ENCODE assay signal across 12 cellular contexts in genomic region chr17:78715000-78715771, GRCh38.
A peak's percentile ranks its signal among the peaks of the same experiment; 100 is the strongest.
DNase-seq lines count a peak whose midpoint lies in the region; ATAC-seq, FAIRE-seq and TF ChIP-seq lines count a peak whose summit lies in the region.
"Had no signal": no experiment of that assay in that cellular context is flagged by ENCODE, and none has a peak within 500 bp of the region (broad histone marks: within the 10 kb centered on the region; RNA-seq: fewer than 3 reads in every experiment).

No MANE protein-coding gene starts in this region.

- no TSS peak for BruUV-seq in endothelial cell of umbilical vein (replicated peaks; lab: Mats Ljungman, UMichigan)

- intact Hi-C loops in endothelial cell of umbilical vein (cut with micrococcal nuclease) = loop anchor here (1.0 kb wide), 1 partner anchor 21 kb away; no protein-coding TSS in a partner anchor
- intact Hi-C loops in colonic mucosa (cut with DNase I) = no loop called here

- WGBS in small intestine, 3 donors = 70 to 90% (median 81%) methylated on average over 14 of the region's 14 CpGs

- TF ChIP-seq CTCF in SU-DHL-6 (IDR thresholded peaks at IDR 0.05; ENCODE audit: insufficient read depth, low read length, poor library complexity, severe bottlenecking) (no peak), endothelial cell of umbilical vein (IDR thresholded peaks at IDR 0.05; ENCODE audit: extremely low read depth in 1 of 2, insufficient read depth in 1 of 2, low read depth in 1 of 2, low read length in 2 of 2) (no peak), colonic mucosa (IDR thresholded peaks at IDR 0.05) (no peak)

- H3K9ac ChIP-seq in SU-DHL-6 (ENCODE audit: low read length) = peak overlapping the region; percentile 64
- no peak overlapping the region for H3K9ac ChIP-seq in endothelial cell of umbilical vein (replicated peaks; ENCODE audit: extremely low read depth, insufficient read depth, low read length)
- no peak overlapping the region for H3K9ac ChIP-seq in colonic mucosa (ENCODE audit: low read depth in 2 of 2, low read length in 2 of 2)

- H3K79me2 ChIP-seq in SU-DHL-6 (ENCODE audit: insufficient read depth, low read length) (peaks cover 98% of the 10 kb centered on the region), endothelial cell of umbilical vein (ENCODE audit: control insufficient read depth, insufficient read depth, low read length) (peaks cover 29% of the 10 kb centered on the region)

- H3K4me2 ChIP-seq in SU-DHL-6 (ENCODE audit: low read depth, low read length, poor library complexity, severe bottlenecking) (peak overlapping the region; percentile 88), endothelial cell of umbilical vein (ENCODE audit: insufficient read depth, low read length) (peak overlapping the region; percentile 52)

- H3K9me2 ChIP-seq in SU-DHL-6 (replicated peaks; ENCODE audit: insufficient read depth, low read length) = no peaks in the 10 kb centered on the region

- FAIRE-seq in endothelial cell of umbilical vein (lab: Jason Lieb, UNC) = peak; percentile 59
- FAIRE-seq in small intestine (lab: Jason Lieb, UNC) = no peak

- peaks cover 89% of the 10 kb centered on the region for H3K4me1 Mint-ChIP-seq in activated T-cell treated with anti-CD3 and anti-CD28 coated beads, Interleukin-2, amount 50 U/mL, for 24 hours (ENCODE audit: low read depth)

- no peaks in the 10 kb centered on the region for H3K9me3 Mint-ChIP-seq in activated T-cell treated with anti-CD3 and anti-CD28 coated beads, Interleukin-2, amount 50 U/mL, for 24 hours

- H3F3A ChIP-seq in SU-DHL-6 (ENCODE audit: insufficient read depth) = peaks cover 80% of the 10 kb centered on the region

- H3K27me3 Mint-ChIP-seq in activated T-cell treated with anti-CD3 and anti-CD28 coated beads, Interleukin-2, amount 50 U/mL, for 24 hours = no peaks in the 10 kb centered on the region

- dilution Hi-C loops in endothelial cell of umbilical vein (cut with MboI; ENCODE audit: extremely low pct_ligation_motif_present, low sequenced_read_pairs) = no loop called here

- CTCF ChIA-PET in endothelial cell of umbilical vein (lab: Charles Lee) = interaction anchor here (1.0 to 4.5 kb wide), 5 partner anchors 7 to 218 kb away, joined by 3 to 32 read pairs (median 9); no protein-coding TSS in a partner anchor

- H3K27ac Mint-ChIP-seq in activated T-cell treated with anti-CD3 and anti-CD28 coated beads, Interleukin-2, amount 50 U/mL, for 24 hours = peak overlapping the region; percentile 94

- peak overlapping the region; percentile 57 for H3K4me3 Mint-ChIP-seq in activated T-cell treated with anti-CD3 and anti-CD28 coated beads, Interleukin-2, amount 50 U/mL, for 24 hours

- H2AFZ ChIP-seq in SU-DHL-6 (ENCODE audit: low read depth, low read length, severe bottlenecking) (no peak overlapping the region), endothelial cell of umbilical vein (ENCODE audit: low read depth, low read length) (no peak overlapping the region)

- POLR2A ChIA-PET in endothelial cell of umbilical vein (lab: Charles Lee) = no interaction called here

- H3K36me3 ChIP-seq in SU-DHL-6 (ENCODE audit: low read length) (no peaks in the 10 kb centered on the region), endothelial cell of umbilical vein (ENCODE audit: control insufficient read depth in 2 of 2, extremely low read depth in 1 of 2, insufficient read depth in 2 of 2, low read length in 2 of 2) (no peaks in the 10 kb centered on the region), small intestine (ENCODE audit: control insufficient read depth in 2 of 2, insufficient read depth in 2 of 2, low read length in 2 of 2) (no peaks in the 10 kb centered on the region), colonic mucosa (no peaks in the 10 kb centered on the region)

- H3K4me1 ChIP-seq in endothelial cell of umbilical vein (ENCODE audit: control insufficient read depth, extremely low read depth, insufficient read depth, low read length) = peaks cover 35% of the 10 kb centered on the region
- peaks cover 2 to 33% of the 10 kb centered on the region in 2 donors for H3K4me1 ChIP-seq in small intestine (ENCODE audit: control insufficient read depth in 2 of 2, insufficient read depth in 1 of 2, low read depth in 1 of 2, low read length in 1 of 2)
- peaks cover 30% of the 10 kb centered on the region for H3K4me1 ChIP-seq in colonic mucosa

- no peaks in the 10 kb centered on the region for H4K20me1 ChIP-seq in SU-DHL-6 (ENCODE audit: low read depth, low read length)
- peaks cover 3% of the 10 kb centered on the region for H4K20me1 ChIP-seq in endothelial cell of umbilical vein (replicated peaks; ENCODE audit: control insufficient read depth, extremely low read depth, insufficient read depth, low read length)

- H3K9me1 ChIP-seq in endothelial cell of umbilical vein (replicated peaks; ENCODE audit: control insufficient read depth, extremely low read depth, insufficient read depth, low read length) = no peaks in the 10 kb centered on the region

- H3K9me3 ChIP-seq in SU-DHL-6 (ENCODE audit: insufficient read depth, low read length) (no peaks in the 10 kb centered on the region), endothelial cell of umbilical vein (replicated peaks; ENCODE audit: control insufficient read depth, insufficient read depth, low read length) (no peaks in the 10 kb centered on the region), small intestine (ENCODE audit: control insufficient read depth, low read depth) (no peaks in the 10 kb centered on the region), colonic mucosa (no peaks in the 10 kb centered on the region)

- no peak for ATAC-seq in HG03439 (IDR thresholded peaks at IDR 0.05; ENCODE audit: unreplicated experiment)

- H3K4me3 ChIP-seq in SU-DHL-6 (ENCODE audit: insufficient read depth, low read length, poor library complexity, severe bottlenecking) = peak overlapping the region; percentile 53
- H3K4me3 ChIP-seq in endothelial cell of umbilical vein (replicated peaks in 1 of 3; ENCODE audit: insufficient read depth in 1 of 3, low read depth in 1 of 3, low read length in 3 of 3) = no peak overlapping the region
- no peak overlapping the region for H3K4me3 ChIP-seq in small intestine (ENCODE audit: low read depth in 1 of 2, low read length in 2 of 2)
- H3K4me3 ChIP-seq in colonic mucosa = no peak overlapping the region

- H3K36me3 Mint-ChIP-seq in activated T-cell treated with anti-CD3 and anti-CD28 coated beads, Interleukin-2, amount 50 U/mL, for 24 hours (ENCODE audit: low read depth) = peaks cover 16% of the 10 kb centered on the region

- no peak for TF ChIP-seq POLR2A in endothelial cell of umbilical vein (IDR thresholded peaks at IDR 0.05; ENCODE audit: low read depth, low read length)

- H3K27ac ChIP-seq in SU-DHL-6 (ENCODE audit: low read depth, low read length) (peak overlapping the region; percentile 96), endothelial cell of umbilical vein (ENCODE audit: insufficient read depth, low read depth, low read length) (peak overlapping the region; percentile 55), temporal lobe (ENCODE audit: low read depth, low read length) (peak overlapping the region; percentile 91), small intestine (ENCODE audit: low read depth in 1 of 2, low read length in 1 of 2) (peak overlapping the region in 1 of 2 donors; percentile 4), colonic mucosa (no peak overlapping the region)
- H3K27ac ChIP-seq: HL-60 had no signal

- H3K27me3 ChIP-seq in SU-DHL-6 (ENCODE audit: low read length) (no peaks in the 10 kb centered on the region), endothelial cell of umbilical vein (ENCODE audit: control insufficient read depth in 2 of 2, insufficient read depth in 2 of 2, low read length in 2 of 2) (no peaks in the 10 kb centered on the region), small intestine (ENCODE audit: control insufficient read depth in 2 of 2, insufficient read depth in 2 of 2, low read length in 2 of 2) (no peaks in the 10 kb centered on the region), colonic mucosa (no peaks in the 10 kb centered on the region)

- DNase-seq in activated T-cell treated with anti-CD3 and anti-CD28 coated beads, Interleukin-2, amount 50 U/mL, for 24 hours = no peak
- DNase-seq in activated T-cell treated with anti-CD3 and anti-CD28 coated beads, Interleukin-2, amount 50 U/mL, for 48 hours = no peak
- peak; percentile 58 for DNase-seq in endothelial cell of umbilical vein (ENCODE audit: low read depth, low spot score)
- no peak for DNase-seq in small intestine
- no peak for DNase-seq in colonic mucosa
- DNase-seq: cortex of kidney; NCI-H187; stimulated activated CD4-positive, alpha-beta T cell treated with anti-CD3 and anti-CD28 coated beads, Interleukin-1b, Interleukin-23, amount 100 ng/mL, for 48 hours had no signal

TF ChIP-seq in endothelial cell of umbilical vein, 7 proteins besides CTCF, POLR2A, EP300 and RAD21:
- no peak for TF ChIP-seq JUN (IDR thresholded peaks at IDR 0.05; ENCODE audit: borderline replicate concordance, insufficient read depth, insufficient read length, low read depth)
- no peak for TF ChIP-seq FOS (IDR thresholded peaks at IDR 0.05; ENCODE audit: borderline replicate concordance, insufficient read depth, low read length)
- no peak for TF ChIP-seq MAX (IDR thresholded peaks at IDR 0.05; ENCODE audit: insufficient read depth, insufficient read length)
- TF ChIP-seq EZH2 (IDR thresholded peaks at IDR 0.05; ENCODE audit: borderline replicate concordance, low read depth, low read length, severe bottlenecking) = no peak
- TF ChIP-seq POLR2AphosphoS5 (IDR thresholded peaks at IDR 0.05; ENCODE audit: insufficient read depth, low read depth, low read length) = no peak
- no peak for TF ChIP-seq GATA2 (IDR thresholded peaks at IDR 0.05; ENCODE audit: insufficient read depth, insufficient read length, low read depth, low read length)
- TF ChIP-seq MYC (IDR thresholded peaks at IDR 0.05; ENCODE audit: low read depth, low read length) = no peak
